ENCODE assay signal across 13 cellular contexts in genomic region chr17:62681061-62681938, GRCh38. TPM values are rescaled to one million over a fixed set of nuclear protein-coding genes. Genes with fewer than 3 reads are reported as not detected.
DNase-seq lines count a peak whose midpoint lies in the region; ATAC-seq and TF ChIP-seq lines count a peak whose summit lies in the region.
"Had no signal": no experiment of that assay in that cellular context is flagged by ENCODE, and none has a peak within 500 bp of the region (broad histone marks: within the 10 kb centered on the region; RNA-seq: fewer than 3 reads in every experiment).

No MANE protein-coding gene starts in this region.

- H2BK120ac ChIP-seq in H9 (ENCODE audit: low read depth, low read length, poor library complexity, severe bottlenecking), result no peak overlapping the region

- TF ChIP-seq CTCF in H9 (conservative IDR thresholded peaks at IDR 0.05), result no peak
- TF ChIP-seq CTCF in endodermal cell (conservative IDR thresholded peaks at IDR 0.05), result no peak
- TF ChIP-seq CTCF in parathyroid adenoma (IDR thresholded peaks at IDR 0.05), result no peak

- H3K79me2 ChIP-seq in H9 (ENCODE audit: insufficient read depth, low read length) (no peaks in the 10 kb centered on the region), parathyroid adenoma (no peaks in the 10 kb centered on the region)

- H3K18ac ChIP-seq in H9 (ENCODE audit: insufficient read length, low read depth, low read length), result no peak overlapping the region

- no peak for ATAC-seq in HG02981 (IDR thresholded peaks at IDR 0.05; ENCODE audit: unreplicated experiment)
- ATAC-seq in natural killer cell treated with Interleukin-12 subunit alpha and Interleukin-12 subunit beta and Interleukin-15 and Interleukin-18, amount 100 ng/mL, for 72 hours, result no peak
- no peak for ATAC-seq in GM18505 (IDR thresholded peaks at IDR 0.05; ENCODE audit: unreplicated experiment)

- H3K9ac ChIP-seq in H9 (ENCODE audit: extremely low read depth, insufficient read length, low read length), result no peak overlapping the region
- no peak overlapping the region for H3K9ac ChIP-seq in endodermal cell (ENCODE audit: extremely low read depth, low read length, poor library complexity, severe bottlenecking)
- H3K9ac ChIP-seq in parathyroid adenoma, result no peak overlapping the region

- DNase-seq in CMK (ENCODE audit: low read depth) (peak; percentile 60), H9 (peak; percentile 34), endodermal cell (peak; percentile 48)
- no peak for DNase-seq in natural killer cell treated with Interleukin-12 subunit alpha and Interleukin-12 subunit beta and Interleukin-15 and Interleukin-18, amount 100 ng/mL, for 72 hours (ENCODE audit: low spot score)
- DNase-seq: AML-193; CD4-positive, CD25-positive, alpha-beta regulatory T cell; NCI-H1417; NCI-H510A treated with DMSO at 0.1 percent for 48 hours had no signal

- H4K8ac ChIP-seq in H9 (replicated peaks; ENCODE audit: insufficient read length, low read depth, low read length), result no peak overlapping the region

- no peak overlapping the region for H2BK12ac ChIP-seq in H9 (ENCODE audit: insufficient read length, low read depth, low read length)

- H4K91ac ChIP-seq in H9 (ENCODE audit: insufficient read length, low read depth, low read length), result no peak overlapping the region

- H3K23ac ChIP-seq in H9 (ENCODE audit: insufficient read length, low read depth, low read length), result no peak overlapping the region

- H3K4me3 Mint-ChIP-seq in H9 (no peak overlapping the region), endodermal cell (no peak overlapping the region)
- H3K4me3 Mint-ChIP-seq in natural killer cell treated with Interleukin-12 subunit alpha and Interleukin-12 subunit beta and Interleukin-15 and Interleukin-18, amount 100 ng/mL, for 72 hours, result no peak overlapping the region
- H3K4me3 Mint-ChIP-seq: CD4-positive, CD25-positive, alpha-beta regulatory T cell had no signal

- TF ChIP-seq POLR2A in GM18505 (IDR thresholded peaks at IDR 0.05; ENCODE audit: borderline replicate concordance, extremely low read depth, insufficient read depth, insufficient read length), result no peak

- H3K27me3 ChIP-seq in H9 (ENCODE audit: insufficient read depth, low read length) (no peaks in the 10 kb centered on the region), endodermal cell (ENCODE audit: control insufficient read depth, insufficient read depth, low read length, poor library complexity, severe bottlenecking) (no peaks in the 10 kb centered on the region), parathyroid adenoma (ENCODE audit: control insufficient read depth, insufficient read depth, low read length) (no peaks in the 10 kb centered on the region)
- H3K27me3 ChIP-seq: SJSA1 had no signal

- H3K27ac Mint-ChIP-seq in H9, result peak overlapping the region in 1 of 3 experiments; percentile 81; a peak in 1 of 7 replicates
- H3K27ac Mint-ChIP-seq in endodermal cell, result no peak overlapping the region
- no peak overlapping the region for H3K27ac Mint-ChIP-seq in natural killer cell treated with Interleukin-12 subunit alpha and Interleukin-12 subunit beta and Interleukin-15 and Interleukin-18, amount 100 ng/mL, for 72 hours
- H3K27ac Mint-ChIP-seq: IgD-negative memory B cell had no signal

- H3K36me3 ChIP-seq in endodermal cell (ENCODE audit: control insufficient read depth, insufficient read depth, low read length) (peaks cover 57% of the 10 kb centered on the region), parathyroid adenoma (ENCODE audit: control insufficient read depth, insufficient read depth, low read length) (no peaks in the 10 kb centered on the region)

- H3K4me1 ChIP-seq in H9 (ENCODE audit: insufficient read depth, low read length) (no peaks in the 10 kb centered on the region), endodermal cell (ENCODE audit: control insufficient read depth, insufficient read depth, low read length) (no peaks in the 10 kb centered on the region), parathyroid adenoma (no peaks in the 10 kb centered on the region)
- H3K4me1 ChIP-seq: SJSA1 had no signal

- H3K9me3 Mint-ChIP-seq in H9 (peaks cover 3% of the 10 kb centered on the region in 2 experiments; a peak in 1 of 5 replicates), endodermal cell (peaks cover 14% of the 10 kb centered on the region)
- H3K9me3 Mint-ChIP-seq in natural killer cell treated with Interleukin-12 subunit alpha and Interleukin-12 subunit beta and Interleukin-15 and Interleukin-18, amount 100 ng/mL, for 72 hours, result no peaks in the 10 kb centered on the region
- H3K9me3 Mint-ChIP-seq: CD4-positive, CD25-positive, alpha-beta regulatory T cell; IgD-negative memory B cell had no signal

- no peaks in the 10 kb centered on the region for H4K20me1 ChIP-seq in H9 (ENCODE audit: control insufficient read depth, insufficient read depth, insufficient read length)

- H4K5ac ChIP-seq in H9 (ENCODE audit: insufficient read length, low read depth, low read length), result no peak overlapping the region

- H2BK20ac ChIP-seq in H9 (ENCODE audit: low read depth, low read length, poor library complexity, severe bottlenecking), result no peak overlapping the region

- no peak overlapping the region for H2BK15ac ChIP-seq in H9 (ENCODE audit: low read depth, low read length)

- H3K27me3 Mint-ChIP-seq in H9 (ENCODE audit: low read depth) (no peaks in the 10 kb centered on the region), endodermal cell (ENCODE audit: insufficient read depth) (no peaks in the 10 kb centered on the region)
- no peaks in the 10 kb centered on the region for H3K27me3 Mint-ChIP-seq in natural killer cell treated with Interleukin-12 subunit alpha and Interleukin-12 subunit beta and Interleukin-15 and Interleukin-18, amount 100 ng/mL, for 72 hours
- H3K27me3 Mint-ChIP-seq: CD4-positive, CD25-positive, alpha-beta regulatory T cell; IgD-negative memory B cell had no signal

- H2AK5ac ChIP-seq in H9 (ENCODE audit: insufficient read length, low read length), result no peak overlapping the region

- WGBS in H9 (ENCODE audit: extremely low coverage, insufficient read length, low lambda C conversion rate), result no CpG with 5 or more reads among the region's 17 CpGs
- WGBS in endodermal cell (ENCODE audit: insufficient coverage in 1 of 2, insufficient read length in 1 of 2), 2 experiments, result 94 to 97% methylated on average over 14 to 17 of the region's 17 CpGs

- H3K27ac ChIP-seq in H9 (ENCODE audit: insufficient read length, low read depth, low read length), result no peak overlapping the region
- H3K27ac ChIP-seq in endodermal cell (ENCODE audit: low read depth, low read length), result no peak overlapping the region
- H3K27ac ChIP-seq in parathyroid adenoma, result no peak overlapping the region
- H3K27ac ChIP-seq: SJSA1 had no signal

- H2BK5ac ChIP-seq in H9 (ENCODE audit: insufficient read length, low read length), result no peak overlapping the region

- H3T11ph ChIP-seq in H9 (ENCODE audit: low read length), result no peak overlapping the region

- H3K79me1 ChIP-seq in H9 (ENCODE audit: insufficient read depth, low read depth, low read length, poor library complexity, severe bottlenecking), result no peaks in the 10 kb centered on the region

- no peak overlapping the region for H3K4ac ChIP-seq in H9 (ENCODE audit: low read depth, low read length)

- no peak overlapping the region for H3K56ac ChIP-seq in H9 (ENCODE audit: insufficient read length, low read depth, low read length)

- H3K36me3 Mint-ChIP-seq in H9 (ENCODE audit: insufficient read depth in 1 of 3, low read depth in 3 of 3) (peaks cover 18 to 20% (median 19%) of the 10 kb centered on the region in 3 experiments), endodermal cell (ENCODE audit: low read depth) (peaks cover 69% of the 10 kb centered on the region)
- H3K36me3 Mint-ChIP-seq in natural killer cell treated with Interleukin-12 subunit alpha and Interleukin-12 subunit beta and Interleukin-15 and Interleukin-18, amount 100 ng/mL, for 72 hours, result no peaks in the 10 kb centered on the region
- H3K36me3 Mint-ChIP-seq: CD4-positive, CD25-positive, alpha-beta regulatory T cell; IgD-negative memory B cell had no signal

- peaks cover 0 to 6% of the 10 kb centered on the region in 2 experiments; a peak in 2 of 4 replicates for H3K4me1 Mint-ChIP-seq in H9
- H3K4me1 Mint-ChIP-seq in endodermal cell, result no peaks in the 10 kb centered on the region
- H3K4me1 Mint-ChIP-seq in natural killer cell treated with Interleukin-12 subunit alpha and Interleukin-12 subunit beta and Interleukin-15 and Interleukin-18, amount 100 ng/mL, for 72 hours (ENCODE audit: low read depth in 2 of 2), result no peaks in the 10 kb centered on the region
- H3K4me1 Mint-ChIP-seq: CD4-positive, CD25-positive, alpha-beta regulatory T cell had no signal

- H3K23me2 ChIP-seq in H9 (ENCODE audit: insufficient read length, low read depth, low read length, poor library complexity, severe bottlenecking), result no peaks in the 10 kb centered on the region

- H3K4me2 ChIP-seq in H9 (ENCODE audit: insufficient read depth, insufficient read length, low read length), result no peak overlapping the region
- H3K4me2 ChIP-seq in parathyroid adenoma (ENCODE audit: low read length), result no peak overlapping the region

- H2AFZ ChIP-seq in H9 (ENCODE audit: low read length), result no peak overlapping the region
- H2AFZ ChIP-seq in parathyroid adenoma, result peak overlapping the region; percentile 50

- H3K9me3 ChIP-seq in H9 (ENCODE audit: control insufficient read depth, low read depth, low read length) (no peaks in the 10 kb centered on the region), endodermal cell (ENCODE audit: control insufficient read depth, low read length) (peaks cover 15% of the 10 kb centered on the region), parathyroid adenoma (ENCODE audit: control insufficient read depth, low read length) (no peaks in the 10 kb centered on the region)
- H3K9me3 ChIP-seq: SJSA1 had no signal

- H3K14ac ChIP-seq in H9 (ENCODE audit: insufficient read depth, low read length), result no peak overlapping the region; the same call in 1 of the 2 replicates

- H3K4me3 ChIP-seq in endodermal cell (ENCODE audit: low read length) (no peak overlapping the region), parathyroid adenoma (ENCODE audit: low read depth, low read length) (no peak overlapping the region)
- H3K4me3 ChIP-seq: SJSA1 had no signal

RNA-seq across cellular contexts. Expression of gene MRC2, which starts 53.8 kb away (rescaled TPM):
- total RNA-seq in H9 (2021) (18.7 and 21.6 TPM in 2 replicates), endodermal cell (100 to 1,000 TPM; 103 to 165 TPM)
- polyA plus RNA-seq in endodermal cell (2013, experiment 1 of 2), result 133 TPM
- polyA plus RNA-seq in endodermal cell (2013, experiment 2 of 2), result 140 TPM
- total RNA-seq in natural killer cell treated with Interleukin-12 subunit alpha and Interleukin-12 subunit beta and Interleukin-15 and Interleukin-18, amount 100 ng/mL, for 72 hours, result 1 to 10 TPM; 2.0 to 2.1 TPM
